1 cellular context compared by ENCODE assay signal in the genomic region with DNA sequence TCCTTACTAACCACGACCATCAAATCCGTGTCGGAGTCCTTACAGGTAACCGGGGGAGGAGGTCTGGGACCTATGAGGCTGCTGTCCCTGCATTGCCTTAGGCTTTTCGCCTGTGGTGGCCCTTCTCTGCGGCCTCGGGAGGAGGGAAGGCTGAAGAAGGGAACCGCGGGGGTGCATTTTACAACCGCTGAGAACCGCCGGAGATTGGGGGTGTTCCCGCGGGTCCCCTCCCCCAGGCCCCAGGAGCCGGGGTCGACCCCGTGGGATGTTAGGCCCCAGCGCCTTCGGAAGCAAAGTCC.
TF ChIP-seq lines count a peak whose summit lies in the region.

No MANE protein-coding gene starts in this region.

TF ChIP-seq in IMR-90, 13 proteins besides CTCF, POLR2A, EP300 and RAD21:
- no peak for TF ChIP-seq MAFK (IDR thresholded peaks at IDR 0.05; ENCODE audit: low read depth, low read length)
- TF ChIP-seq, protein P1, sequence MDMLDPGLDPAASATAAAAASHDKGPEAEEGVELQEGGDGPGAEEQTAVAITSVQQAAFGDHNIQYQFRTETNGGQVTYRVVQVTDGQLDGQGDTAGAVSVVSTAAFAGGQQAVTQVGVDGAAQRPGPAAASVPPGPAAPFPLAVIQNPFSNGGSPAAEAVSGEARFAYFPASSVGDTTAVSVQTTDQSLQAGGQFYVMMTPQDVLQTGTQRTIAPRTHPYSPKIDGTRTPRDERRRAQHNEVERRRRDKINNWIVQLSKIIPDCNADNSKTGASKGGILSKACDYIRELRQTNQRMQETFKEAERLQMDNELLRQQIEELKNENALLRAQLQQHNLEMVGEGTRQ (IDR thresholded peaks at IDR 0.05; ENCODE audit: low read depth, low read length) = no peak
- TF ChIP-seq CHD1 (IDR thresholded peaks at IDR 0.05; ENCODE audit: low read depth, low read length) = no peak
